Comparison of ENCODE assay signal across 23 cellular contexts in the genomic region with DNA sequence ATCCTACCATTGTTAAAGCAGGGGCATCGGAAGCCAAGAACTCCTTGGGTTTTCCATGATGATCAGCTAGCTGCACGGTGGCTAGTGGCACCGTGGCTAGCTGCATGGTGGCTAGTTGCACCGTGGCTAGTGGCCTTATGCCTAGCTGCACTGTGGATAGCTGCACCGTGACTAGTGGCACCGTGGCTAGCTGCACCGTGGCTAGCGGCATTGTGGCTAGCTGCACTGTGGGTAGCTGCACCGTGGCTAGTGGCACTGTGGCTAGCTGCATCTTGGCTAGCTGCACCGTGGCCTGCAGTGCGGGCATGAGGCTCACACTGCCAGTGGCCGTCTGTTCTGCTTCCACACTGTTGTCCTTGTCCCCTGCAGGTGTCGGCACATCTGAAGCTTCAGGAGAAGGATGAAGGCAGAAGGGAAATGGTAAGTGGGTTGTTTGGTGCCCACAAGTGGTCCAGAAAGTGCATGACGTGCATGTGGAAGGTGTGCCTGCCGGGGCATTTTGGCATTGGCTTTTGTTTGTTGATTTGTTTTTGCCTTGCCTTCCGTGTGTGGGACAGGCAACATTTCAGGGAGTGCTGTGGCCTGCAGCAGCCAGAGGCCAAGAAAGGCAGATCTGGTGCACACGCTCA. TPM values are rescaled to one million over a fixed set of nuclear protein-coding genes. Genes with fewer than 3 reads are reported as not detected.
A peak's percentile ranks its signal among the peaks of the same experiment; 100 is the strongest.
DNase-seq lines count a peak whose midpoint lies in the region; ATAC-seq and TF ChIP-seq lines count a peak whose summit lies in the region.
"Had no signal": no experiment of that assay in that cellular context is flagged by ENCODE, and none has a peak within 500 bp of the region (broad histone marks: within the 10 kb centered on the region; RNA-seq: fewer than 3 reads in every experiment).

No MANE protein-coding gene starts in this region.

- CTCF ChIA-PET in SK-N-SH (lab: Yijun Ruan, JAX), result interaction anchor here (0.8 to 2.4 kb wide), 5 partner anchors 14 to 131 kb away, joined by 3 to 7 read pairs (median 3); no protein-coding TSS in a partner anchor
- CTCF ChIA-PET in PC-3 (lab: Charles Lee), result interaction anchor here (0.8 kb wide), 1 partner anchor 131 kb away, joined by 5 read pairs; no protein-coding TSS in a partner anchor

- H3K4me2 ChIP-seq in SK-N-SH (no peak overlapping the region), PC-3 (ENCODE audit: low read length) (no peak overlapping the region)

- H3K9ac ChIP-seq in SK-N-SH (no peak overlapping the region), PC-3 (ENCODE audit: low read length) (no peak overlapping the region), endodermal cell (ENCODE audit: extremely low read depth, low read length, poor library complexity, severe bottlenecking) (no peak overlapping the region)
- H3K9ac ChIP-seq: BLaER1 treated with 17β-estradiol and CSF1 and Interleukin-3, amounts not matched to agents 10 nM and 100 nM had no signal

- H3K9me3 Mint-ChIP-seq in endodermal cell (no peaks in the 10 kb centered on the region), type B pancreatic cell (no peaks in the 10 kb centered on the region)
- H3K9me3 Mint-ChIP-seq: activated CD4-positive, alpha-beta memory T cell treated with anti-CD3 and anti-CD28 coated beads, Interleukin-2, amount 10 ng/mL, durations not matched to agents 7 days and 5 days; activated naive CD8-positive, alpha-beta T cell treated with anti-CD3 and anti-CD28 coated beads, Interleukin-2, amount 50 U/mL, for 24 hours; T-cell had no signal

- H3K9me2 ChIP-seq in SK-N-SH (no peaks in the 10 kb centered on the region), PC-3 (replicated peaks; ENCODE audit: low read length) (no peaks in the 10 kb centered on the region)

- H3K27me3 ChIP-seq in SK-N-SH (ENCODE audit: insufficient read depth), result no peaks in the 10 kb centered on the region
- H3K27me3 ChIP-seq in PC-3 (ENCODE audit: low read length), result no peaks in the 10 kb centered on the region
- H3K27me3 ChIP-seq in endodermal cell (ENCODE audit: control insufficient read depth, insufficient read depth, low read length, poor library complexity, severe bottlenecking), result no peaks in the 10 kb centered on the region
- H3K27me3 ChIP-seq: BLaER1 treated with 17β-estradiol and CSF1 and Interleukin-3, amounts not matched to agents 10 nM and 100 nM; brain microvascular endothelial cell had no signal

- intact Hi-C loops in PC-3 (cut with micrococcal nuclease), result no loop called here

- H3K36me3 ChIP-seq in SK-N-SH (replicated peaks in 1 of 2; ENCODE audit: control insufficient read depth in 1 of 2, insufficient read depth in 2 of 2, low read length in 1 of 2) (no peaks in the 10 kb centered on the region), PC-3 (ENCODE audit: low read depth, low read length) (no peaks in the 10 kb centered on the region), endodermal cell (ENCODE audit: control insufficient read depth, insufficient read depth, low read length) (no peaks in the 10 kb centered on the region)
- H3K36me3 ChIP-seq: brain microvascular endothelial cell had no signal

- no peak overlapping the region for H3K27ac ChIP-seq in SK-N-SH (ENCODE audit: low read depth in 2 of 2, low read length in 1 of 2)
- no peak overlapping the region for H3K27ac ChIP-seq in PC-3 (ENCODE audit: low read length)
- H3K27ac ChIP-seq in endodermal cell (ENCODE audit: low read depth, low read length), result no peak overlapping the region
- H3K27ac ChIP-seq: BLaER1 treated with 17β-estradiol and CSF1 and Interleukin-3, amounts not matched to agents 10 nM and 100 nM; brain microvascular endothelial cell had no signal

- peaks cover 6% of the 10 kb centered on the region for H3K4me1 Mint-ChIP-seq in endodermal cell
- peaks cover 6% of the 10 kb centered on the region for H3K4me1 Mint-ChIP-seq in type B pancreatic cell (ENCODE audit: unreplicated experiment)
- H3K4me1 Mint-ChIP-seq: activated CD4-positive, alpha-beta memory T cell treated with anti-CD3 and anti-CD28 coated beads, Interleukin-2, amount 10 ng/mL, durations not matched to agents 7 days and 5 days; activated naive CD8-positive, alpha-beta T cell treated with anti-CD3 and anti-CD28 coated beads, Interleukin-2, amount 50 U/mL, for 24 hours; T-cell had no signal

- no peak for ATAC-seq in SK-N-SH treated with all-trans-retinoic acid at 6 μM for 48 hours
- ATAC-seq in PC-3, result peak; percentile 17; the same call in 1 of the 2 replicates
- ATAC-seq: activated CD4-positive, CD25-positive, alpha-beta regulatory T cell treated with anti-CD3 and anti-CD28 coated beads, Interleukin-2, amount 50 U/mL, for 24 hours; activated naive CD8-positive, alpha-beta T cell treated with anti-CD3 and anti-CD28 coated beads, Interleukin-2, amount 50 U/mL, for 24 hours; T-cell had no signal

- H3F3A ChIP-seq in SK-N-SH (replicated peaks; ENCODE audit: insufficient read depth) (no peaks in the 10 kb centered on the region), PC-3 (ENCODE audit: low read length, unreplicated experiment) (no peaks in the 10 kb centered on the region)

- TF ChIP-seq CTCF in SK-N-SH (IDR thresholded peaks at IDR 0.05), result no peak
- TF ChIP-seq CTCF in PC-3 (conservative IDR thresholded peaks at IDR 0.05; ENCODE audit: low read depth, low read length), result peak; percentile 23; the same call in 1 of the 2 replicates
- TF ChIP-seq CTCF in endodermal cell (conservative IDR thresholded peaks at IDR 0.05), result peak; percentile 45
- TF ChIP-seq CTCF in type B pancreatic cell (conservative IDR thresholded peaks at IDR 0.05), result peak; percentile 28

- no peak for DNase-seq in SK-N-SH
- peak; percentile 11 for DNase-seq in PC-3
- no peak for DNase-seq in endodermal cell
- DNase-seq in type B pancreatic cell (ENCODE audit: extremely low spot score, unreplicated experiment), result no peak
- DNase-seq in ureter (ENCODE audit: low spot score), result no peak
- no peak for DNase-seq in hepatic stellate cell (ENCODE audit: low spot score)
- no peak for DNase-seq in NCI-H1417 treated with DMSO at 0.1 percent for 48 hours (lab: John Stamatoyannopoulos, UW)
- DNase-seq: activated CD4-positive, alpha-beta memory T cell treated with anti-CD3 and anti-CD28 coated beads, Interleukin-2, amount 10 ng/mL, durations not matched to agents 7 days and 5 days; activated gamma-delta T cell; activated naive CD8-positive, alpha-beta T cell treated with anti-CD3 and anti-CD28 coated beads, Interleukin-2, amount 50 U/mL, for 24 hours; brain microvascular endothelial cell; Calu3; glutamatergic neuron; HFFc6; NCI-H1105 treated with DMSO at 0.1 percent for 48 hours; NCI-H2081 treated with DMSO at 0.1 percent for 48 hours; NCI-H446 treated with DMSO at 0.1 percent for 48 hours; T-cell; trophoblast cell had no signal

- no peak overlapping the region for H3K4me3 Mint-ChIP-seq in endodermal cell
- H3K4me3 Mint-ChIP-seq in type B pancreatic cell, result no peak overlapping the region
- H3K4me3 Mint-ChIP-seq: activated CD4-positive, alpha-beta memory T cell treated with anti-CD3 and anti-CD28 coated beads, Interleukin-2, amount 10 ng/mL, durations not matched to agents 7 days and 5 days; activated naive CD8-positive, alpha-beta T cell treated with anti-CD3 and anti-CD28 coated beads, Interleukin-2, amount 50 U/mL, for 24 hours; HFFc6; T-cell had no signal

- TF ChIP-seq EP300 in SK-N-SH (IDR thresholded peaks at IDR 0.05; ENCODE audit: borderline replicate concordance in 1 of 2, low read depth in 1 of 2, low read length in 1 of 2), result no peak

- no peaks in the 10 kb centered on the region for H3K36me3 Mint-ChIP-seq in endodermal cell (ENCODE audit: low read depth)
- no peaks in the 10 kb centered on the region for H3K36me3 Mint-ChIP-seq in type B pancreatic cell

- 45% methylated on average over 13 of the region's 17 CpGs for WGBS in SK-N-SH (ENCODE audit: low lambda C conversion rate)
- 94 to 99% methylated on average over 9 to 17 of the region's 17 CpGs for WGBS in endodermal cell (ENCODE audit: insufficient coverage in 1 of 2, insufficient read length in 1 of 2), 2 experiments

- POLR2A ChIA-PET in SK-N-SH (lab: Yijun Ruan, JAX) (no interaction called here), PC-3 (lab: Charles Lee; ENCODE audit: unreplicated experiment) (interaction anchor here (0.6 kb wide), 1 partner anchor 152 kb away, joined by 3 read pairs; no protein-coding TSS in a partner anchor)

- H4K20me1 ChIP-seq in SK-N-SH (ENCODE audit: insufficient read depth) (no peaks in the 10 kb centered on the region), PC-3 (ENCODE audit: low read length) (no peaks in the 10 kb centered on the region)

- H3K4me1 ChIP-seq in SK-N-SH (ENCODE audit: control insufficient read depth in 1 of 2, insufficient read depth in 2 of 2, low read depth in 1 of 2, low read length in 1 of 2) (no peaks in the 10 kb centered on the region; a peak in 1 of 4 replicates), PC-3 (ENCODE audit: insufficient read depth, low read length) (no peaks in the 10 kb centered on the region), endodermal cell (ENCODE audit: control insufficient read depth, insufficient read depth, low read length) (no peaks in the 10 kb centered on the region)

- no peak overlapping the region for H2AFZ ChIP-seq in SK-N-SH (ENCODE audit: low read depth)
- no peak overlapping the region for H2AFZ ChIP-seq in PC-3 (ENCODE audit: low read length)

- no peak overlapping the region for H3K27ac Mint-ChIP-seq in endodermal cell
- no peak overlapping the region for H3K27ac Mint-ChIP-seq in type B pancreatic cell
- H3K27ac Mint-ChIP-seq: activated CD4-positive, alpha-beta memory T cell treated with anti-CD3 and anti-CD28 coated beads, Interleukin-2, amount 10 ng/mL, durations not matched to agents 7 days and 5 days; activated naive CD8-positive, alpha-beta T cell treated with anti-CD3 and anti-CD28 coated beads, Interleukin-2, amount 50 U/mL, for 24 hours; HFFc6; T-cell had no signal

- H3K9me3 ChIP-seq in SK-N-SH (no peaks in the 10 kb centered on the region), PC-3 (ENCODE audit: low read length) (no peaks in the 10 kb centered on the region), endodermal cell (ENCODE audit: control insufficient read depth, low read length) (no peaks in the 10 kb centered on the region)
- H3K9me3 ChIP-seq: BLaER1 treated with 17β-estradiol and CSF1 and Interleukin-3, amounts not matched to agents 10 nM and 100 nM had no signal

- no TSS peak for BruUV-seq in PC-3 (replicated peaks; lab: Mats Ljungman, UMichigan)

- H3K4me3 ChIP-seq in SK-N-SH (ENCODE audit: low read depth in 2 of 2, low read length in 1 of 2), result no peak overlapping the region
- H3K4me3 ChIP-seq in PC-3 (ENCODE audit: low read length), result no peak overlapping the region
- no peak overlapping the region for H3K4me3 ChIP-seq in endodermal cell (ENCODE audit: low read length)
- H3K4me3 ChIP-seq: BLaER1 treated with 17β-estradiol and CSF1 and Interleukin-3, amounts not matched to agents 10 nM and 100 nM had no signal

- H3K79me2 ChIP-seq in SK-N-SH (ENCODE audit: insufficient read depth), result no peaks in the 10 kb centered on the region
- H3K79me2 ChIP-seq in PC-3 (ENCODE audit: low read length), result no peaks in the 10 kb centered on the region

- TF ChIP-seq RAD21 in SK-N-SH (IDR thresholded peaks at IDR 0.05; ENCODE audit: low read length), result peak; percentile 37

- H3K27me3 Mint-ChIP-seq in endodermal cell (ENCODE audit: insufficient read depth) (no peaks in the 10 kb centered on the region), type B pancreatic cell (no peaks in the 10 kb centered on the region)
- H3K27me3 Mint-ChIP-seq: activated CD4-positive, alpha-beta memory T cell treated with anti-CD3 and anti-CD28 coated beads, Interleukin-2, amount 10 ng/mL, durations not matched to agents 7 days and 5 days; activated naive CD8-positive, alpha-beta T cell treated with anti-CD3 and anti-CD28 coated beads, Interleukin-2, amount 50 U/mL, for 24 hours; T-cell had no signal

RNA-seq across cellular contexts. Expression of a gene that starts 38.6 kb away (rescaled TPM):
- not detected in 2 replicates for polyA plus RNA-seq in SK-N-SH (2012; rRNA removed)
- polyA plus RNA-seq in SK-N-SH (2012; cell fraction: cytosol; rRNA removed), result not detected in 2 replicates
- polyA plus RNA-seq in SK-N-SH (2012; cell fraction: nucleus; rRNA removed), result not detected in 2 replicates
- total RNA-seq in PC-3 (2014; rRNA removed), result 2.8 and 9.1 TPM in 2 replicates
- 1 to 10 TPM in 1 of 2 donors, not detected in 1; 5.5 TPM for total RNA-seq in endodermal cell
- polyA plus RNA-seq in endodermal cell (2013, experiment 1 of 2), result 1.2 TPM
- 1.7 TPM for polyA plus RNA-seq in endodermal cell (2013, experiment 2 of 2)
- total RNA-seq in type B pancreatic cell (ENCODE audit: low replicate concordance), result 31.5 and 183 TPM in 2 replicates
- total RNA-seq in ureter, result 3.0 TPM
- total RNA-seq: activated CD4-positive, alpha-beta memory T cell treated with anti-CD3 and anti-CD28 coated beads, Interleukin-2, amount 10 ng/mL, durations not matched to agents 7 days and 5 days; Calu3; HFFc6; pulmonary artery endothelial cell had no signal

RNA-seq across cellular contexts. Expression of a gene that starts 57.7 kb away (rescaled TPM):
- 0.07 and 0.11 TPM in 2 replicates for polyA plus RNA-seq in SK-N-SH (2012; rRNA removed)
- polyA plus RNA-seq in SK-N-SH (2012; cell fraction: cytosol; rRNA removed), result 0.06 and 0.13 TPM in 2 replicates
- 0.14 and 0.18 TPM in 2 replicates for polyA plus RNA-seq in SK-N-SH (2012; cell fraction: nucleus; rRNA removed)
- total RNA-seq in PC-3 (2014; rRNA removed) (0.66 and 2.0 TPM in 2 replicates), endodermal cell (1 to 10 TPM; 1.6 to 5.4 TPM), type B pancreatic cell (ENCODE audit: low replicate concordance) (6.2 and 8.4 TPM in 2 replicates), ureter (20.1 TPM)
- polyA plus RNA-seq in endodermal cell (2013, experiment 1 of 2), result 1.5 TPM
- polyA plus RNA-seq in endodermal cell (2013, experiment 2 of 2), result 1.7 TPM
- total RNA-seq: HFFc6 had no signal
